Comparison of ENCODE assay signal across 10 cellular contexts in the genomic region with DNA sequence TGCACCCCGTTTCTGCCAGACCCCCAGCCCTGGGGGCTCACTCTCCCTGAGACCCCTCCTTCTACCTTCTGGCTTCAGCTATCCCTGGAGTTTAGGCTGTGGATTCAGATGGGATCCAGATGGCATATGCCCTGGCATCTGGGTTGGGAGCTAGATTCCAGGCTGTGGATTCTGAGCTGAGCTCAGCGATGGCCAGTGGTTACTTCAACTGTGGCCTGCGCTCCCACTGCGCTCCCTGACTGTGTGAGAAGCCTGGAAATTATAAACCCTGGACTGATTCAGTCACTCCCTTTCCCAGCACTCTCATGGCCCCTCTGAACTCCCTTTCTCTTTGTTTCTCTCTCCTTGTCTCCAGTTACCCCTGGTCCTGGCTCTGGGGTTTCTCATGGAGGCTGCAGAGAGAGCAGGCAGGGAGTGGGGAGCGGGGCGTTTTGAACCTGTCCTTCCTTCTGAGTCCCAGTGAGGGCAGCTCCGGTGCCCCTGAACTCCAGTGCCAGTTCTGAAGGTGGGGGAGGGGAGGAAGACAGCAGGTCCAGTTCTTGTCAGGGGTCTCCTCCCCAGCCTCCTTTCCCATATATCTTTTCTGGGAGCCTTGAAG. TPM values are rescaled to one million over a fixed set of nuclear protein-coding genes. Genes with fewer than 3 reads are reported as not detected.
DNase-seq lines count a peak whose midpoint lies in the region; ATAC-seq and TF ChIP-seq lines count a peak whose summit lies in the region.
"Had no signal": no experiment of that assay in that cellular context is flagged by ENCODE, and none has a peak within 500 bp of the region (broad histone marks: within the 10 kb centered on the region; RNA-seq: fewer than 3 reads in every experiment).

No MANE protein-coding gene starts in this region.

- peaks cover 6% of the 10 kb centered on the region for H3K36me3 Mint-ChIP-seq in progenitor cell of endocrine pancreas (ENCODE audit: insufficient read depth)
- H3K36me3 Mint-ChIP-seq in activated CD4-positive, alpha-beta memory T cell treated with anti-CD3 and anti-CD28 coated beads, Interleukin-2, amount 10 ng/mL, durations not matched to agents 7 days and 5 days (ENCODE audit: low read depth) = no peaks in the 10 kb centered on the region
- H3K36me3 Mint-ChIP-seq: activated naive CD8-positive, alpha-beta T cell treated with anti-CD3 and anti-CD28 coated beads, Interleukin-2, amount 10 ng/mL, durations not matched to agents 7 days and 5 days had no signal

- DNase-seq in AG08395 (ENCODE audit: low spot score) (peak; percentile 62), RWPE1 (ENCODE audit: low spot score) (no peak), fibroblast of peridontal ligament (ENCODE audit: extremely low read depth) (peak; percentile 82), progenitor cell of endocrine pancreas (ENCODE audit: low spot score, unreplicated experiment) (no peak), AML-193 (lab: John Stamatoyannopoulos, UW) (no peak), T1000 (lab: John Stamatoyannopoulos, UW) (no peak)
- no peak for DNase-seq in activated CD4-positive, alpha-beta memory T cell treated with anti-CD3 and anti-CD28 coated beads, Interleukin-2, amount 10 ng/mL, durations not matched to agents 7 days and 5 days
- DNase-seq: activated naive CD8-positive, alpha-beta T cell treated with anti-CD3 and anti-CD28 coated beads, Interleukin-2, amount 10 ng/mL, durations not matched to agents 7 days and 5 days; NCI-H2081 treated with DMSO at 0.1 percent for 48 hours had no signal

- POLR2A ChIA-PET in RWPE1 (lab: Yijun Ruan, JAX; ENCODE audit: low non-redundant PET) = no interaction called here
- POLR2A ChIA-PET in activated CD4-positive, alpha-beta memory T cell treated with anti-CD3 and anti-CD28 coated beads, Interleukin-2, amount 10 ng/mL, durations not matched to agents 7 days and 5 days (lab: Charles Lee) = no interaction called here

- H3K9me3 Mint-ChIP-seq in progenitor cell of endocrine pancreas (ENCODE audit: low read depth) = no peaks in the 10 kb centered on the region
- no peaks in the 10 kb centered on the region for H3K9me3 Mint-ChIP-seq in activated CD4-positive, alpha-beta memory T cell treated with anti-CD3 and anti-CD28 coated beads, Interleukin-2, amount 10 ng/mL, durations not matched to agents 7 days and 5 days
- H3K9me3 Mint-ChIP-seq: activated naive CD8-positive, alpha-beta T cell treated with anti-CD3 and anti-CD28 coated beads, Interleukin-2, amount 10 ng/mL, durations not matched to agents 7 days and 5 days had no signal

- no peaks in the 10 kb centered on the region for H3K27me3 Mint-ChIP-seq in progenitor cell of endocrine pancreas
- peaks cover 15% of the 10 kb centered on the region for H3K27me3 Mint-ChIP-seq in activated CD4-positive, alpha-beta memory T cell treated with anti-CD3 and anti-CD28 coated beads, Interleukin-2, amount 10 ng/mL, durations not matched to agents 7 days and 5 days

- H3K4me3 Mint-ChIP-seq in progenitor cell of endocrine pancreas (ENCODE audit: low read depth) = peak overlapping the region; percentile 63
- H3K4me3 Mint-ChIP-seq in activated CD4-positive, alpha-beta memory T cell treated with anti-CD3 and anti-CD28 coated beads, Interleukin-2, amount 10 ng/mL, durations not matched to agents 7 days and 5 days = no peak overlapping the region
- H3K4me3 Mint-ChIP-seq: activated naive CD8-positive, alpha-beta T cell treated with anti-CD3 and anti-CD28 coated beads, Interleukin-2, amount 10 ng/mL, durations not matched to agents 7 days and 5 days had no signal

- no peak for ATAC-seq in HG03432 (IDR thresholded peaks at IDR 0.05; ENCODE audit: unreplicated experiment)

- no peak overlapping the region for H3K27ac Mint-ChIP-seq in progenitor cell of endocrine pancreas
- no peak overlapping the region for H3K27ac Mint-ChIP-seq in activated CD4-positive, alpha-beta memory T cell treated with anti-CD3 and anti-CD28 coated beads, Interleukin-2, amount 10 ng/mL, durations not matched to agents 7 days and 5 days

- peaks cover 49% of the 10 kb centered on the region for H3K4me1 Mint-ChIP-seq in progenitor cell of endocrine pancreas (ENCODE audit: low read depth)
- H3K4me1 Mint-ChIP-seq in activated CD4-positive, alpha-beta memory T cell treated with anti-CD3 and anti-CD28 coated beads, Interleukin-2, amount 10 ng/mL, durations not matched to agents 7 days and 5 days = peaks cover 9% of the 10 kb centered on the region

- CTCF ChIA-PET in RWPE1 (lab: Yijun Ruan, JAX) = interaction anchor here (2.3 to 3.2 kb wide), 2 partner anchors 22 to 38 kb away, joined by 9 to 16 read pairs; no protein-coding TSS in a partner anchor
- CTCF ChIA-PET in activated CD4-positive, alpha-beta memory T cell treated with anti-CD3 and anti-CD28 coated beads, Interleukin-2, amount 10 ng/mL, durations not matched to agents 7 days and 5 days (lab: Charles Lee) = interaction anchor here (1.2 to 2.5 kb wide), 3 partner anchors 18 to 38 kb away, joined by 4 to 7 read pairs (median 5); no protein-coding TSS in a partner anchor

- TF ChIP-seq CTCF in RWPE1 (conservative IDR thresholded peaks at IDR 0.05; ENCODE audit: low read depth) (no peak), progenitor cell of endocrine pancreas (IDR thresholded peaks at IDR 0.05; ENCODE audit: unreplicated experiment) (no peak)

- H3K27ac ChIP-seq in RWPE1 = peak overlapping the region; percentile 98

RNA-seq across cellular contexts. Expression of a gene that starts 4.8 kb away (rescaled TPM):
- 71.4 and 77.0 TPM in 2 replicates for total RNA-seq in progenitor cell of endocrine pancreas
- under 1 TPM; 0.05 TPM for total RNA-seq in activated CD4-positive, alpha-beta memory T cell treated with anti-CD3 and anti-CD28 coated beads, Interleukin-2, amount 10 ng/mL, durations not matched to agents 7 days and 5 days
- total RNA-seq: activated naive CD8-positive, alpha-beta T cell treated with anti-CD3 and anti-CD28 coated beads, Interleukin-2, amount 10 ng/mL, durations not matched to agents 7 days and 5 days had no signal

RNA-seq across cellular contexts. Expression of a gene that starts 40.8 kb away (rescaled TPM):
- total RNA-seq in progenitor cell of endocrine pancreas = 0.13 and 0.14 TPM in 2 replicates
- total RNA-seq in activated CD4-positive, alpha-beta memory T cell treated with anti-CD3 and anti-CD28 coated beads, Interleukin-2, amount 10 ng/mL, durations not matched to agents 7 days and 5 days = not detected

Comparison
In these comparisons a context has a peak if more than half of its experiments do, and no peak if none do; other contexts are left out.
1. DNase-seq: peak in AG08395 (single experiment) and fibroblast of peridontal ligament (single experiment); none in RWPE1 (single experiment), progenitor cell of endocrine pancreas (single experiment), AML-193 (0 of 2), T1000 (single experiment) and activated CD4-positive, alpha-beta memory T cell treated with anti-CD3 and anti-CD28 coated beads, Interleukin-2, amount 10 ng/mL, durations not matched to agents 7 days and 5 days (single experiment).
2. RNA of a gene that starts 4.8 kb away (total RNA-seq): 71.4 to 77.0 TPM in progenitor cell of endocrine pancreas; 0.05 TPM in activated CD4-positive, alpha-beta memory T cell treated with anti-CD3 and anti-CD28 coated beads, Interleukin-2, amount 10 ng/mL, durations not matched to agents 7 days and 5 days; every median in the first group is over 10 times any median in the second.